32 cellular contexts compared by ENCODE assay signal in genomic region chr15:66649235-66649984, GRCh38. TPM values are rescaled to one million over a fixed set of nuclear protein-coding genes. Genes with fewer than 3 reads are reported as not detected.
A peak's percentile ranks its signal among the peaks of the same experiment; 100 is the strongest.
DNase-seq lines count a peak whose midpoint lies in the region; ATAC-seq and TF ChIP-seq lines count a peak whose summit lies in the region.
"Had no signal": no experiment of that assay in that cellular context is flagged by ENCODE, and none has a peak within 500 bp of the region (broad histone marks: within the 10 kb centered on the region; RNA-seq: fewer than 3 reads in every experiment).

No MANE protein-coding gene starts in this region.

- DNase-seq in right atrium auricular region (ENCODE audit: low spot score): no peak
- no peak for DNase-seq in left cardiac atrium
- no peak for DNase-seq in mesenchymal stem cell
- DNase-seq in smooth muscle cell (lab: John Stamatoyannopoulos, UW; ENCODE audit: unreplicated experiment): no peak
- no peak for DNase-seq in putamen (ENCODE audit: low spot score)
- DNase-seq in activated naive CD4-positive, alpha-beta T cell treated with Interleukin-2 at 50 U/mL for 16 hours: no peak
- DNase-seq: activated CD4-positive, alpha-beta T cell treated with anti-CD3 and anti-CD28 coated beads, Interleukin-2, amount 50 U/mL, for 48 hours; AML-193; amygdala; CD4-positive, alpha-beta memory T cell; cortex of kidney; DMS 273 treated with DMSO at 0.1 percent for 48 hours; EL; GM23248; hypothalamus; immature natural killer cell; NCI-H1092; NCI-H1930; NCI-H526 treated with DMSO at 0.1 percent for 48 hours; stimulated activated CD4-positive, alpha-beta T cell treated with anti-CD3 and anti-CD28 coated beads, Interleukin-1b, Interleukin-23, amount 100 ng/mL, for 48 hours; stomach; T-helper 1 cell; thyroid gland had no signal

- no peak overlapping the region for H3K4ac ChIP-seq in mesenchymal stem cell (ENCODE audit: low read depth in 1 of 2, low read length in 2 of 2)

- H2AK5ac ChIP-seq in mesenchymal stem cell (ENCODE audit: low read length, severe bottlenecking): no peak overlapping the region

- H3K14ac ChIP-seq in mesenchymal stem cell (ENCODE audit: low read length in 2 of 2): no peak overlapping the region

- peaks cover 17% of the 10 kb centered on the region for H3F3A ChIP-seq in smooth muscle cell (ENCODE audit: low read depth)

- peak overlapping the region; percentile 39 for H2BK120ac ChIP-seq in mesenchymal stem cell (ENCODE audit: low read depth, low read length)

- H3K9ac ChIP-seq in mesenchymal stem cell (ENCODE audit: low read length): no peak overlapping the region
- H3K9ac ChIP-seq in smooth muscle cell (ENCODE audit: low read depth): no peak overlapping the region
- H3K9ac ChIP-seq: GM23248 had no signal

- H3K18ac ChIP-seq in mesenchymal stem cell (ENCODE audit: low read depth in 1 of 2, low read length in 2 of 2): peak overlapping the region in 1 of 2 experiments; percentile 29

- intact Hi-C loops in left cardiac atrium (cut with DNase I): no loop called here

- H2AFZ ChIP-seq in mesenchymal stem cell (ENCODE audit: low read depth, low read length) (no peak overlapping the region), smooth muscle cell (ENCODE audit: low read depth) (peak overlapping the region; percentile 76)
- H2AFZ ChIP-seq: GM23248 had no signal

- no peaks in the 10 kb centered on the region for H3K27me3 ChIP-seq in right atrium auricular region
- H3K27me3 ChIP-seq in mesenchymal stem cell (ENCODE audit: control insufficient read depth in 1 of 2, insufficient read depth in 1 of 2, low read length in 2 of 2): peaks cover 0 to 3% of the 10 kb centered on the region in 2 experiments
- H3K27me3 ChIP-seq in smooth muscle cell (ENCODE audit: low read depth): no peaks in the 10 kb centered on the region
- H3K27me3 ChIP-seq: SJSA1, thyroid gland had no signal

- TF ChIP-seq CTCF in right atrium auricular region (IDR thresholded peaks at IDR 0.05) (no peak), VCaP (conservative IDR thresholded peaks at IDR 0.05) (no peak), smooth muscle cell (IDR thresholded peaks at IDR 0.05; ENCODE audit: borderline replicate concordance, insufficient read depth, poor library complexity, severe bottlenecking) (no peak)

- no peaks in the 10 kb centered on the region for H4K20me1 ChIP-seq in smooth muscle cell (ENCODE audit: low read depth)

- H3K4me2 ChIP-seq in mesenchymal stem cell (ENCODE audit: low read length, poor library complexity, severe bottlenecking) (no peak overlapping the region), smooth muscle cell (peak overlapping the region; percentile 4)

- H4K8ac ChIP-seq in mesenchymal stem cell (ENCODE audit: low read length): no peak overlapping the region

- H2BK12ac ChIP-seq in mesenchymal stem cell (ENCODE audit: low read length in 2 of 2): peak overlapping the region; percentile 2 to 9

- H3K79me1 ChIP-seq in mesenchymal stem cell (replicated peaks; ENCODE audit: low read length, poor library complexity, severe bottlenecking): no peaks in the 10 kb centered on the region

- H3K79me2 ChIP-seq in smooth muscle cell (ENCODE audit: low read depth): no peaks in the 10 kb centered on the region

- H2BK15ac ChIP-seq in mesenchymal stem cell (ENCODE audit: low read depth, poor library complexity, severe bottlenecking): no peak overlapping the region

- ATAC-seq in left cardiac atrium: no peak
- ATAC-seq in HG03442 (IDR thresholded peaks at IDR 0.05; ENCODE audit: unreplicated experiment): no peak
- ATAC-seq: activated CD4-positive, CD25-positive, alpha-beta regulatory T cell treated with anti-CD3 and anti-CD28 coated beads, Interleukin-2, amount 50 U/mL, for 24 hours; activated T-helper 17 cell treated with anti-CD3 and anti-CD28 coated beads, Interleukin-2, amount 50 U/mL, for 72 hours; GM12878 had no signal

- H2BK5ac ChIP-seq in mesenchymal stem cell (ENCODE audit: low read depth, low read length, poor library complexity, severe bottlenecking): no peak overlapping the region

- peak overlapping the region; percentile 2 to 21 for H3K27ac ChIP-seq in right atrium auricular region
- H3K27ac ChIP-seq in VCaP: peak overlapping the region; percentile 99
- no peak overlapping the region for H3K27ac ChIP-seq in mesenchymal stem cell (ENCODE audit: low read length, poor library complexity, severe bottlenecking)
- H3K27ac ChIP-seq in smooth muscle cell (ENCODE audit: low read depth): peak overlapping the region; percentile 59
- H3K27ac ChIP-seq: GM23248, neutrophil, SJSA1, skin epidermis, stomach, thyroid gland had no signal

- no peaks in the 10 kb centered on the region for H3K9me3 ChIP-seq in right atrium auricular region
- H3K9me3 ChIP-seq in mesenchymal stem cell (ENCODE audit: control insufficient read depth, low read length): no peaks in the 10 kb centered on the region
- no peaks in the 10 kb centered on the region for H3K9me3 ChIP-seq in smooth muscle cell (replicated peaks; ENCODE audit: low read depth)
- H3K9me3 ChIP-seq: A549, neutrophil, SJSA1, stomach, thyroid gland had no signal

- H3K4me3 ChIP-seq in right atrium auricular region (no peak overlapping the region), mesenchymal stem cell (ENCODE audit: insufficient read depth in 1 of 2, low read depth in 1 of 2, low read length in 2 of 2) (no peak overlapping the region), smooth muscle cell (no peak overlapping the region)
- H3K4me3 ChIP-seq: A549, GM12878, GM23248, SJSA1, skin epidermis, stomach, thyroid gland had no signal

- 55% methylated on average over 8 of the region's 9 CpGs for WGBS in mesenchymal stem cell
- 37% methylated on average over 9 of the region's 9 CpGs for WGBS in smooth muscle cell (ENCODE audit: low lambda C conversion rate)

- H4K91ac ChIP-seq in mesenchymal stem cell (ENCODE audit: low read length): no peak overlapping the region

- H3K36me3 ChIP-seq in right atrium auricular region (no peaks in the 10 kb centered on the region), mesenchymal stem cell (ENCODE audit: control insufficient read depth in 1 of 2, insufficient read depth in 2 of 2, low read depth in 1 of 2, low read length in 2 of 2) (no peaks in the 10 kb centered on the region), smooth muscle cell (ENCODE audit: low read depth) (no peaks in the 10 kb centered on the region)
- H3K36me3 ChIP-seq: neutrophil, SJSA1, stomach, thyroid gland had no signal

- H3K23ac ChIP-seq in mesenchymal stem cell (ENCODE audit: low read length in 2 of 2): no peak overlapping the region

- peaks cover 0 to 48% of the 10 kb centered on the region in 2 donors for H3K4me1 ChIP-seq in right atrium auricular region
- peaks cover 14% of the 10 kb centered on the region for H3K4me1 ChIP-seq in mesenchymal stem cell (ENCODE audit: control insufficient read depth, insufficient read depth, low read depth, low read length)
- H3K4me1 ChIP-seq in smooth muscle cell (ENCODE audit: low read depth): peaks cover 11% of the 10 kb centered on the region

RNA-seq across cellular contexts. Expression of gene SMAD6, which starts 52.6 kb away (rescaled TPM):
- total RNA-seq in right atrium auricular region: 100 to 1,000 TPM in 1 of 2 donors, 10 to 100 TPM in 1; 20.8 to 104 TPM
- total RNA-seq in left cardiac atrium: 10 to 100 TPM; 13.5 to 51.5 TPM
- polyA plus RNA-seq in mesenchymal stem cell (2013, experiment 1 of 2): 5.5 TPM
- 5.6 TPM for polyA plus RNA-seq in mesenchymal stem cell (2013, experiment 2 of 2)
- total RNA-seq in smooth muscle cell: 41.6 and 42.6 TPM in 2 replicates
- 37.9 and 44.0 TPM in 2 replicates for polyA plus RNA-seq in smooth muscle cell
- polyA plus RNA-seq: CD4-positive, alpha-beta memory T cell; immature natural killer cell had no signal
